19 cellular contexts compared by ENCODE assay signal in genomic region chr21:41585199-41585994, GRCh38.
"Had no signal": no experiment of that assay in that cellular context is flagged by ENCODE, and none has a peak within 500 bp of the region (broad histone marks: within the 10 kb centered on the region; RNA-seq: fewer than 3 reads in every experiment).

No MANE protein-coding gene starts in this region.

- H3K36me3 ChIP-seq: adrenal gland, breast epithelium, esophagus squamous epithelium, neutrophil, pancreas, spleen, thoracic aorta had no signal

- DNase-seq: activated B cell treated with CpG ODN at 0.5 μM for 24 hours; activated CD4-positive, alpha-beta T cell treated with anti-CD3 and anti-CD28 coated beads for 48 hours; activated CD8-positive, alpha-beta T cell treated with anti-CD3 and anti-CD28 coated beads for 36 hours; activated T-cell treated with anti-CD3 and anti-CD28 coated beads, Interleukin-2, amount 50 U/mL, for 4 hours; effector memory CD4-positive, alpha-beta T cell; esophagus squamous epithelium; natural killer cell; spleen; stimulated activated CD4-positive, alpha-beta T cell treated with anti-CD3 and anti-CD28 coated beads, Interleukin-4, amount 100 ng/mL, for 4 hours had no signal

- FAIRE-seq: astrocyte, endothelial cell of umbilical vein, pancreas, TTC549 had no signal

- H3K27ac ChIP-seq: adrenal gland, breast epithelium, esophagus squamous epithelium, neutrophil, pancreas, spleen, thoracic aorta had no signal

- H3K4me3 ChIP-seq: adrenal gland, breast epithelium, esophagus squamous epithelium, pancreas, spleen, thoracic aorta had no signal

- H3K27me3 ChIP-seq: adrenal gland, breast epithelium, esophagus squamous epithelium, neutrophil, pancreas had no signal

- ATAC-seq: activated CD8-positive, alpha-beta T cell treated with anti-CD3 and anti-CD28 coated beads for 36 hours; activated naive CD4-positive, alpha-beta T cell treated with anti-CD3 and anti-CD28 coated beads, Interleukin-2, amount 50 U/mL, for 72 hours; activated T-cell treated with anti-CD3 and anti-CD28 coated beads, Interleukin-2, amount 50 U/mL, for 4 hours; pancreas; stimulated activated memory B cell treated with anti-CD40 and anti-IgM and Interleukin-4, amounts not matched to agents 10 μg/mL and 1 μg/mL and 100 μg/mL, for 72 hours had no signal

- H3K4me1 ChIP-seq: adrenal gland, breast epithelium, spleen had no signal

- H3K9me3 ChIP-seq: adrenal gland, breast epithelium, esophagus squamous epithelium, neutrophil, pancreas had no signal
